7 cellular contexts compared by ENCODE assay signal in the genomic region with DNA sequence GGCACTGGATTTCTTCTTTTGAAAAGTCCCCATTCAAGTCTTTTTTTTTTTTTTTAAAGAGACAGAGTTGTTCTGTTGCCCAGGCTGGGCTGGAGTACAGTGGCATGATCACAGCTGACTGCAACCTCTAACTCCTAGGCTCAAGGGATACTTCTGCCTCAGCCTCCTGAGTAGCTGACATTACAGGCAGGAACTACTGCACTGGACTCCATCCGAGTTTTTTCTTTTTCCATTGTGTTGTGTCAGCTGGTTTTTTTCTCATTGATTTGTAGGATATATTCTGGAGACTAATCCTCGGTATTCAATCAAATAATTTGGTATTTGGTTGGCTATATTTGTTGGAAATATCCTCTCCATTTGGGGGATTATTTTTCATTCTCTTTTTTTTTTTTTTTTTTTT.
"Had no signal": no experiment of that assay in that cellular context is flagged by ENCODE, and none has a peak within 500 bp of the region (broad histone marks: within the 10 kb centered on the region; RNA-seq: fewer than 3 reads in every experiment).

No MANE protein-coding gene starts in this region.

- H3K4me3 ChIP-seq: GM23248 had no signal

- H3K27ac ChIP-seq: GM23248 had no signal

- DNase-seq: GM23248, GOT3, H7, HCEC 1CT, IMR-90, KBM-7 had no signal

- FAIRE-seq: HTR-8/SVneo had no signal
